In the genomic region with DNA sequence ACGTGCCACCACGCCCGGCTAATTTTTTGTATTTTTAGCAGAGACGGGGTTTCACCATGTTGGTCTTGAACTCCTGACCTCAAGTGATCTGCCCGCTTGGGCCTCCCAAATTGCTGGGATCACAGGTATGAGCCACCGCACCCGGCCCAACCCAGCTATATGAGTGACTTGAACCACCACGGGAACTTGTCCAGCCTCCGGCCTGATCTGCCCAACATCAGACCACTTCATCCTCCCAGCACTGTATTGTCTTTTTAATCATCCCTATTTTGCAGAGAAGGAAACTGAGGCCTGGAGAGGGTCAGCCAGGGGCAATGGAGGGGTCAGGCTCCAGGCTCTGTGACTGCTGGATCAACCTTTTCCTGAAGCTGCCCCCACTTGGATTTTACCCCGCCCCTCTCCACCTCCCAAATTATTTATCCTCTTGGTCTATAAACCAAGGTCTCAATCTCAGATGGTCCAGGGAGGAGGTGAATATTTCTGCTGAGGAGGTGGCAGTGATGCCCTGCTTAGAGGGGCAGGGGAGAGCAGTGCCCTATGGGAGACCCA, we compare ENCODE assay signal across 1 cellular context.
TF ChIP-seq lines count a peak whose summit lies in the region.

No MANE protein-coding gene starts in this region.

TF ChIP-seq in WTC11, 78 proteins besides CTCF, POLR2A, EP300 and RAD21 (continued from another document):
- TF ChIP-seq, protein P1, sequence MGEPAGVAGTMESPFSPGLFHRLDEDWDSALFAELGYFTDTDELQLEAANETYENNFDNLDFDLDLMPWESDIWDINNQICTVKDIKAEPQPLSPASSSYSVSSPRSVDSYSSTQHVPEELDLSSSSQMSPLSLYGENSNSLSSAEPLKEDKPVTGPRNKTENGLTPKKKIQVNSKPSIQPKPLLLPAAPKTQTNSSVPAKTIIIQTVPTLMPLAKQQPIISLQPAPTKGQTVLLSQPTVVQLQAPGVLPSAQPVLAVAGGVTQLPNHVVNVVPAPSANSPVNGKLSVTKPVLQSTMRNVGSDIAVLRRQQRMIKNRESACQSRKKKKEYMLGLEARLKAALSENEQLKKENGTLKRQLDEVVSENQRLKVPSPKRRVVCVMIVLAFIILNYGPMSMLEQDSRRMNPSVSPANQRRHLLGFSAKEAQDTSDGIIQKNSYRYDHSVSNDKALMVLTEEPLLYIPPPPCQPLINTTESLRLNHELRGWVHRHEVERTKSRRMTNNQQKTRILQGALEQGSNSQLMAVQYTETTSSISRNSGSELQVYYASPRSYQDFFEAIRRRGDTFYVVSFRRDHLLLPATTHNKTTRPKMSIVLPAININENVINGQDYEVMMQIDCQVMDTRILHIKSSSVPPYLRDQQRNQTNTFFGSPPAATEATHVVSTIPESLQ (CRISPR knock-in tag; IDR thresholded peaks at IDR 0.05), result no peak
